Comparison of ENCODE assay signal across 15 cellular contexts in the genomic region with DNA sequence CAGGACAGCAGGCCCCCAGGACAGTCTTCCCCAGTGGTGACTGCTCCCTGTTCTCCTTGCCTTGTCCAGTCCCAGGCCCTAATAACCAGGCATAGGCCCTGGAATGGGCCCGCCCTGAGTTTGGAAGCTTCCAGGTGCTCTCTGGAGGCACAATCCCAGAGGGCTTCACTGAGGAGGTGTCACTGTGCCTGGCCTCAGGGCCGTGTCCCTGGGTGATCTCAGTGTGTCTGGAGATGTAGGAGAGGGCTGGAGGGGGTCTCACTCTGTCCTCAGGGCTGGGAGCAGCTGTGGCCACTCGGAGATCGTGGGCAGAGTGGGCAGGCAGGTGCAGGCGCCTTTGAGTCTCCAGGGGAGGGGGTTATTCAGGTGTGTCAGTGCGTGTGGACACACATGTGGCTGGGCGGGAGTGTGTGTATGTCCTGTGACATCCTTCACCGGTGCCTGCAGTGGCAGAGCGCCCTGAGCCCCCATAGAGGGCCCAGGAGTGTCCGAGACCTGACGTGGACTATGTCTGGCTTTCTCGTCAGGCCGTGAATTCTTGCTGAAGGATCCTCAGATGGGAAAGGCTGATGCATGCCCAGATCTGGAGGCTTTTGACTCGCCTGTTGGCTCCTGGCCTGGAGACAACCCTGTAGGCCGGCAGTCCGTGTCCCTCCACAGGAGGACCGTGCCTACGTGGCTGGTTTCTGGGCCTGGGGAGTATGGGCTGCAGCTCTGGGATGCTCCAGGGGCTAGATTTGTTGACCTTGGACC. TPM values are rescaled to one million over a fixed set of nuclear protein-coding genes. Genes with fewer than 3 reads are reported as not detected.
DNase-seq lines count a peak whose midpoint lies in the region; ATAC-seq, FAIRE-seq and TF ChIP-seq lines count a peak whose summit lies in the region.
"Had no signal": no experiment of that assay in that cellular context is flagged by ENCODE, and none has a peak within 500 bp of the region (broad histone marks: within the 10 kb centered on the region; RNA-seq: fewer than 3 reads in every experiment).

No MANE protein-coding gene starts in this region.

- H3K27me3 ChIP-seq in BLaER1 = no peaks in the 10 kb centered on the region

- peaks cover 8% of the 10 kb centered on the region for H3K9me3 Mint-ChIP-seq in glutamatergic neuron (ENCODE audit: unreplicated experiment)
- H3K9me3 Mint-ChIP-seq in stimulated activated naive CD8-positive, alpha-beta T cell treated with anti-CD3 and anti-CD28 coated beads, Interleukin-15, amount 100 ng/mL, for 72 hours = no peaks in the 10 kb centered on the region

- peak overlapping the region; percentile 52 for H3K27ac ChIP-seq in BLaER1
- H3K27ac ChIP-seq: SJCRH30 had no signal

- H3K36me3 ChIP-seq in BLaER1 = no peaks in the 10 kb centered on the region
- H3K36me3 ChIP-seq: SJCRH30 had no signal

- no peak overlapping the region for H3K4me3 Mint-ChIP-seq in glutamatergic neuron (ENCODE audit: unreplicated experiment)
- H3K4me3 Mint-ChIP-seq in stimulated activated naive CD8-positive, alpha-beta T cell treated with anti-CD3 and anti-CD28 coated beads, Interleukin-15, amount 100 ng/mL, for 72 hours = no peak overlapping the region

- no peaks in the 10 kb centered on the region for H4K20me1 ChIP-seq in BLaER1

- no peaks in the 10 kb centered on the region for H3K9me3 ChIP-seq in BLaER1
- H3K9me3 ChIP-seq: mucosa of descending colon, SJCRH30 had no signal

- H3K4me1 Mint-ChIP-seq in glutamatergic neuron (ENCODE audit: low read depth, unreplicated experiment) = peaks cover 15% of the 10 kb centered on the region
- peaks cover 6% of the 10 kb centered on the region for H3K4me1 Mint-ChIP-seq in stimulated activated naive CD8-positive, alpha-beta T cell treated with anti-CD3 and anti-CD28 coated beads, Interleukin-15, amount 100 ng/mL, for 72 hours

- H3K4me1 ChIP-seq in BLaER1 = peaks cover 62% of the 10 kb centered on the region
- H3K4me1 ChIP-seq: SJCRH30 had no signal

- ATAC-seq in sciatic nerve (no peak), GM19397 (IDR thresholded peaks at IDR 0.05; ENCODE audit: unreplicated experiment) (no peak)
- ATAC-seq in stimulated activated naive CD8-positive, alpha-beta T cell treated with anti-CD3 and anti-CD28 coated beads, Interleukin-15, amount 100 ng/mL, for 72 hours = no peak
- ATAC-seq: mucosa of descending colon had no signal

- peak; percentile 1 for DNase-seq in ELF-1 (ENCODE audit: low read depth, low spot score)
- DNase-seq in glutamatergic neuron = peak; percentile 11
- DNase-seq in sciatic nerve (ENCODE audit: low spot score) = peak; percentile 50
- no peak for DNase-seq in stimulated activated naive CD8-positive, alpha-beta T cell treated with anti-CD3 and anti-CD28 coated beads, Interleukin-15, amount 100 ng/mL, for 72 hours
- DNase-seq in frontal cortex (ENCODE audit: low spot score in 2 of 2) = no peak
- DNase-seq: activated CD4-positive, alpha-beta T cell treated with anti-CD3 and anti-CD28 coated beads for 4 hours; cortex of kidney; mucosa of descending colon; NCI-H446; SJCRH30 had no signal

- H3K4me2 ChIP-seq in BLaER1 = peak overlapping the region; percentile 84

- peak overlapping the region; percentile 64 for H3K27ac Mint-ChIP-seq in glutamatergic neuron (ENCODE audit: unreplicated experiment)
- H3K27ac Mint-ChIP-seq in stimulated activated naive CD8-positive, alpha-beta T cell treated with anti-CD3 and anti-CD28 coated beads, Interleukin-15, amount 100 ng/mL, for 72 hours = peak overlapping the region in 1 of 2 donors; percentile 54

- H3K36me3 Mint-ChIP-seq in glutamatergic neuron (ENCODE audit: unreplicated experiment) = no peaks in the 10 kb centered on the region

- no peak overlapping the region for H3K4me3 ChIP-seq in BLaER1
- H3K4me3 ChIP-seq: mucosa of descending colon, SJCRH30 had no signal

- intact Hi-C loops in sciatic nerve (cut with DNase I) = loop anchor here (5.0 kb wide), 1 partner anchor 1646 kb away; no protein-coding TSS in a partner anchor

- peaks cover 6% of the 10 kb centered on the region for H3K27me3 Mint-ChIP-seq in glutamatergic neuron (ENCODE audit: unreplicated experiment)
- H3K27me3 Mint-ChIP-seq in stimulated activated naive CD8-positive, alpha-beta T cell treated with anti-CD3 and anti-CD28 coated beads, Interleukin-15, amount 100 ng/mL, for 72 hours = no peaks in the 10 kb centered on the region

- no peak for TF ChIP-seq CTCF in glutamatergic neuron (IDR thresholded peaks at IDR 0.05; ENCODE audit: partially characterized antibody, unreplicated experiment)

- FAIRE-seq in frontal cortex (lab: Jason Lieb, UNC) = no peak
- FAIRE-seq: astrocyte had no signal

- peak overlapping the region; percentile 51; the same call in 1 of the 2 replicates for H3K9ac ChIP-seq in BLaER1

RNA-seq across cellular contexts. Expression of a gene that starts 5.5 kb away (rescaled TPM):
- total RNA-seq in glutamatergic neuron (ENCODE audit: unreplicated experiment) (not detected), sciatic nerve (not detected), frontal cortex (0.41 TPM)
- total RNA-seq: astrocyte, epithelial cell of proximal tubule, glomerular endothelial cell, mucosa of descending colon, SJCRH30 had no signal

RNA-seq across cellular contexts. Expression of a gene that starts 28.7 kb away (rescaled TPM):
- not detected for total RNA-seq in glutamatergic neuron (ENCODE audit: unreplicated experiment)
- not detected for total RNA-seq in sciatic nerve
- total RNA-seq in frontal cortex = 2.9 TPM
- total RNA-seq: astrocyte, epithelial cell of proximal tubule, mucosa of descending colon, SJCRH30 had no signal

RNA-seq across cellular contexts. Expression of a gene that starts 33.0 kb away (rescaled TPM):
- total RNA-seq in glutamatergic neuron (ENCODE audit: unreplicated experiment) (2.9 TPM), sciatic nerve (1.0 TPM), frontal cortex (13.5 TPM)

RNA-seq across cellular contexts. Expression of a gene that starts 33.5 kb away (rescaled TPM):
- total RNA-seq in glutamatergic neuron (ENCODE audit: unreplicated experiment) (4.4 TPM), sciatic nerve (10.8 TPM), frontal cortex (7.7 TPM)

RNA-seq across cellular contexts. Expression of a gene that starts 49.9 kb away (rescaled TPM):
- 102 TPM for total RNA-seq in glutamatergic neuron (ENCODE audit: unreplicated experiment)
- total RNA-seq in sciatic nerve = 81.2 TPM
- 36.7 TPM for total RNA-seq in frontal cortex

Comparison
In these comparisons a context has a peak if more than half of its experiments do, and no peak if none do; other contexts are left out.
1. DNase-seq: peak in ELF-1 (single experiment), glutamatergic neuron (single experiment) and sciatic nerve (single experiment); none in stimulated activated naive CD8-positive, alpha-beta T cell treated with anti-CD3 and anti-CD28 coated beads, Interleukin-15, amount 100 ng/mL, for 72 hours (0 of 2) and frontal cortex (0 of 2).